8 cellular contexts compared by ENCODE assay signal in the genomic region with DNA sequence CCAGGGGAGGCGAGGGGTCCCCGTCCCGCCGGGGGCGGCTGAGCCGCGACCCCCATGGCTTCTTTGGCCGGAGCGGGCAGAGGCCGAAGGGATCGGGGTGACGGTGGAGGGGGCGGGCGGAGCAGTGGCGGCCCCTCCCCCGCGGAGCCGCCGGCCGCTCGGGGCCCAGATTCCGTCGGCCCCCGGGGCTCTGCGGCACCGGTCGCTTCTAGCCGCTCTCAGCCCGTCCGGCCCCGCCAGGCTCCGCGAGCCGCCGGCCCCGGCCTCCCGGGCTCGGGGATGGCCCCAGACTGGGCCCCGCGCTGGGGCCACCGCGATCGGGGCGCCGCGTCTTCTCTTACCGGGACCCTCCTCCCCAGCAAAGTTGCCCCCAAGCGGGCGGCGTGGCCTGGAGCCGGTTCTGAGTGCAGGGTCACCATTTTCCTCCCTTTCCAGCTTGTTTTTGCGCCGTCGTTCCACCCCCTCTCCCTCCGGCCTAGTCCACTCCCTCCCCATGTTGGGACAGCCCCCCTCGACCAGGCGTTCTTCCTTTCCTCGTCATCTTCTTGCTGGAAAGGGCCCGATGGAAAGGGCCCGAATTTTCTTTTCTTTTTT. TPM values are rescaled to one million over a fixed set of nuclear protein-coding genes. Genes with fewer than 3 reads are reported as not detected.
A peak's percentile ranks its signal among the peaks of the same experiment; 100 is the strongest.
DNase-seq lines count a peak whose midpoint lies in the region; ATAC-seq and TF ChIP-seq lines count a peak whose summit lies in the region.

No MANE protein-coding gene starts in this region.

- peak; percentile 20 for ATAC-seq in GM21576 (IDR thresholded peaks at IDR 0.05; ENCODE audit: unreplicated experiment)
- peak; percentile 17 to 24 for ATAC-seq in activated T-cell treated with anti-CD3 and anti-CD28 coated beads, Interleukin-2, amount 50 U/mL, for 72 hours (replicated peaks in 1 of 2)
- peak; percentile 13 to 22 for ATAC-seq in naive B cell (ENCODE audit: low read depth in 2 of 2)

- peak overlapping the region; percentile 82 for H3K4me3 Mint-ChIP-seq in Calu3 (ENCODE audit: low read depth, unreplicated experiment)
- peak overlapping the region; percentile 99 to 100 for H3K4me3 Mint-ChIP-seq in activated T-cell treated with anti-CD3 and anti-CD28 coated beads, Interleukin-2, amount 50 U/mL, for 72 hours
- peak overlapping the region; percentile 94 to 100 (median 96) for H3K4me3 Mint-ChIP-seq in naive B cell

- H3K27ac Mint-ChIP-seq in Calu3 (ENCODE audit: unreplicated experiment) = peak overlapping the region; percentile 90
- H3K27ac Mint-ChIP-seq in activated T-cell treated with anti-CD3 and anti-CD28 coated beads, Interleukin-2, amount 50 U/mL, for 72 hours = peak overlapping the region; percentile 99
- H3K27ac Mint-ChIP-seq in naive B cell = peak overlapping the region; percentile 94 to 99 (median 96)

- TF ChIP-seq CTCF in Calu3 (IDR thresholded peaks at IDR 0.05; ENCODE audit: unreplicated experiment) = no peak

- H3K9me3 Mint-ChIP-seq in Calu3 (ENCODE audit: low read depth, unreplicated experiment) (no peaks in the 10 kb centered on the region), naive B cell (no peaks in the 10 kb centered on the region)
- no peaks in the 10 kb centered on the region for H3K9me3 Mint-ChIP-seq in activated T-cell treated with anti-CD3 and anti-CD28 coated beads, Interleukin-2, amount 50 U/mL, for 72 hours

- no TSS peak for BruUV-seq in Calu3 (replicated peaks; lab: Mats Ljungman, UMichigan)

- peak; percentile 51 for DNase-seq in Calu3
- no peak for DNase-seq in Jurkat, Clone E6-1 (ENCODE audit: low read depth, low spot score)
- peak; percentile 36 to 63 for DNase-seq in activated T-cell treated with anti-CD3 and anti-CD28 coated beads, Interleukin-2, amount 50 U/mL, for 72 hours
- peak; percentile 67 for DNase-seq in fibroblast of peridontal ligament (ENCODE audit: extremely low read depth)
- no peak for DNase-seq in naive B cell
- peak; percentile 69 for DNase-seq in ureter (ENCODE audit: low spot score)
- no peak for DNase-seq in SKM-1 treated with dmso at 0.1 percent for 144 hours (lab: John Stamatoyannopoulos, UW; ENCODE audit: unreplicated experiment)

- H3K36me3 Mint-ChIP-seq in Calu3 (ENCODE audit: insufficient read depth, unreplicated experiment) = peaks cover 42% of the 10 kb centered on the region
- peaks cover 9 to 29% of the 10 kb centered on the region in 2 donors for H3K36me3 Mint-ChIP-seq in activated T-cell treated with anti-CD3 and anti-CD28 coated beads, Interleukin-2, amount 50 U/mL, for 72 hours (ENCODE audit: insufficient read depth in 2 of 2)
- peaks cover 0 to 6% of the 10 kb centered on the region in 2 donors for H3K36me3 Mint-ChIP-seq in naive B cell

- intact Hi-C loops in Calu3 (cut with micrococcal nuclease; ENCODE audit: unreplicated experiment) = loop anchor here (5.0 kb wide), 1 partner anchor 46 kb away; no protein-coding TSS in a partner anchor

- H3K4me1 Mint-ChIP-seq in Calu3 (ENCODE audit: low read depth, unreplicated experiment) = peaks cover 15% of the 10 kb centered on the region
- H3K4me1 Mint-ChIP-seq in activated T-cell treated with anti-CD3 and anti-CD28 coated beads, Interleukin-2, amount 50 U/mL, for 72 hours (ENCODE audit: low read depth) = peaks cover 56% of the 10 kb centered on the region
- peaks cover 24 to 41% (median 25%) of the 10 kb centered on the region in 3 donors for H3K4me1 Mint-ChIP-seq in naive B cell

- H3K27me3 Mint-ChIP-seq in Calu3 (ENCODE audit: unreplicated experiment) (no peaks in the 10 kb centered on the region), naive B cell (no peaks in the 10 kb centered on the region)
- no peaks in the 10 kb centered on the region for H3K27me3 Mint-ChIP-seq in activated T-cell treated with anti-CD3 and anti-CD28 coated beads, Interleukin-2, amount 50 U/mL, for 72 hours (ENCODE audit: low read depth)

- H3K4me3 ChIP-seq in Jurkat, Clone E6-1 (ENCODE audit: low read length) = peak overlapping the region; percentile 77

- CTCF ChIA-PET in Calu3 (lab: Charles Lee) = no interaction called here

RNA-seq across cellular contexts. Expression of a gene that starts 0.8 kb away (rescaled TPM):
- total RNA-seq in Calu3 (2022) (57.9 and 64.3 TPM in 2 replicates), ureter (117 TPM)
- 1.8 TPM for polyA plus RNA-seq in Jurkat, Clone E6-1 (2012; ENCODE audit: insufficient read depth, insufficient read length)
- 10 to 100 TPM; 87.1 to 94.6 TPM for total RNA-seq in activated T-cell treated with anti-CD3 and anti-CD28 coated beads, Interleukin-2, amount 50 U/mL, for 72 hours
- polyA plus RNA-seq in naive B cell (ENCODE audit: low read depth in 6 of 6) = 10 to 100 TPM in 2 of 6 donors, 1 to 10 TPM in 3, under 1 TPM in 1; 0.54 to 12.4 (median 9.0) TPM

Comparison
In these comparisons a context has a peak if more than half of its experiments do, and no peak if none do; other contexts are left out.
1. DNase-seq: peak in Calu3 (single experiment), activated T-cell treated with anti-CD3 and anti-CD28 coated beads, Interleukin-2, amount 50 U/mL, for 72 hours (2 of 2), fibroblast of peridontal ligament (single experiment) and ureter (single experiment); none in Jurkat, Clone E6-1 (single experiment), naive B cell (single experiment) and SKM-1 treated with dmso at 0.1 percent for 144 hours (single experiment).
2. Peak in every context shown above with its lines, with median percentiles within 50 percentile points of each other: H3K27ac Mint-ChIP-seq, H3K4me3 Mint-ChIP-seq and ATAC-seq.